In the genomic region with DNA sequence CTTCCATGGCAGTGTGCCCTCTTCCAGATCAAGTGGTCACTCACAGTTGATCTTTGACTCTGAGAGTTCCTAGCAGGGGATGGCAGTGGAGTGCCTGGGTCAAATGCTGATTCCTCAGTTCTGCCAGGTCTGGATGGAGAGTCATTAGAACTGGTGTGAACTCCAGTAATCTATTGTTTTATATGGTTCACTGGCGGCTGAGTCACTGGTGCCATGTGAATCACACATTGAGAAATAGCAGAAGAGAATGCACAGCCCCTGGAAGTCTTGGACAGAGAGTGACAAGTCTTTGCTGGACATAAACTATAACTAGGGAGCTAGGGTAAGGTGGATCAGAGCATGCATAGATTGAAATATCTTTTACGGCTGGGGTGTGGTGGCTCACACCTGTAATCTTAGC, we compare ENCODE assay signal across 2 cellular contexts.
TF ChIP-seq lines count a peak whose summit lies in the region.

No MANE protein-coding gene starts in this region.

TF ChIP-seq in H1, 55 proteins besides CTCF, POLR2A, EP300 and RAD21:
- TF ChIP-seq POLR2AphosphoS5 (IDR thresholded peaks at IDR 0.05; ENCODE audit: low read depth, low read length) (no peak), FOSL1 (IDR thresholded peaks at IDR 0.05; ENCODE audit: insufficient read depth, low read depth, low read length) (no peak), SP1 (IDR thresholded peaks at IDR 0.05; ENCODE audit: low read depth, low read length) (no peak), CTBP2 (IDR thresholded peaks at IDR 0.05; ENCODE audit: borderline replicate concordance, insufficient read depth, insufficient read length, low read length) (no peak), SRF (IDR thresholded peaks at IDR 0.05; ENCODE audit: low read depth, low read length) (no peak), PHF8 (conservative IDR thresholded peaks at IDR 0.05; ENCODE audit: low read depth, low read length) (no peak), RNF2 (IDR thresholded peaks at IDR 0.05; ENCODE audit: borderline replicate concordance, low read depth, low read length, missing control alignments, poor library complexity, severe bottlenecking) (no peak), RXRA (IDR thresholded peaks at IDR 0.05; ENCODE audit: insufficient read depth, low read depth, low read length) (no peak), RFX5 (IDR thresholded peaks at IDR 0.05; ENCODE audit: borderline replicate concordance, low read depth, low read length) (no peak), SIN3A (conservative IDR thresholded peaks at IDR 0.05 in 1 of 2, IDR thresholded peaks at IDR 0.05 in 1 of 2; ENCODE audit: low read depth in 1 of 2, low read length in 2 of 2) (no peak), CEBPB (IDR thresholded peaks at IDR 0.05; ENCODE audit: low read depth, low read length) (no peak), JUN (IDR thresholded peaks at IDR 0.05; ENCODE audit: low read depth, low read length) (no peak), KDM5A (IDR thresholded peaks at IDR 0.05; ENCODE audit: low read length) (no peak), GABPA (IDR thresholded peaks at IDR 0.05; ENCODE audit: borderline replicate concordance, insufficient read depth, low read length) (no peak), CHD1 (IDR thresholded peaks at IDR 0.05; ENCODE audit: low read depth, low read length) (no peak), CHD2 (IDR thresholded peaks at IDR 0.05; ENCODE audit: low read length) (no peak)
- TF ChIP-seq, protein P1, sequence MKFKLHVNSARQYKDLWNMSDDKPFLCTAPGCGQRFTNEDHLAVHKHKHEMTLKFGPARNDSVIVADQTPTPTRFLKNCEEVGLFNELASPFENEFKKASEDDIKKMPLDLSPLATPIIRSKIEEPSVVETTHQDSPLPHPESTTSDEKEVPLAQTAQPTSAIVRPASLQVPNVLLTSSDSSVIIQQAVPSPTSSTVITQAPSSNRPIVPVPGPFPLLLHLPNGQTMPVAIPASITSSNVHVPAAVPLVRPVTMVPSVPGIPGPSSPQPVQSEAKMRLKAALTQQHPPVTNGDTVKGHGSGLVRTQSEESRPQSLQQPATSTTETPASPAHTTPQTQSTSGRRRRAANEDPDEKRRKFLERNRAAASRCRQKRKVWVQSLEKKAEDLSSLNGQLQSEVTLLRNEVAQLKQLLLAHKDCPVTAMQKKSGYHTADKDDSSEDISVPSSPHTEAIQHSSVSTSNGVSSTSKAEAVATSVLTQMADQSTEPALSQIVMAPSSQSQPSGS (IDR thresholded peaks at IDR 0.05; ENCODE audit: low read length): no peak
- TF ChIP-seq, protein P2, sequence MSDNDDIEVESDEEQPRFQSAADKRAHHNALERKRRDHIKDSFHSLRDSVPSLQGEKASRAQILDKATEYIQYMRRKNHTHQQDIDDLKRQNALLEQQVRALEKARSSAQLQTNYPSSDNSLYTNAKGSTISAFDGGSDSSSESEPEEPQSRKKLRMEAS (IDR thresholded peaks at IDR 0.05): no peak
TF ChIP-seq in H1: peak in this region for 0.

TF ChIP-seq in SK-N-SH, 30 proteins besides CTCF, POLR2A, EP300 and RAD21:
- TF ChIP-seq RCOR1 (IDR thresholded peaks at IDR 0.05; ENCODE audit: low read length) (no peak), EZH2phosphoT487 (IDR thresholded peaks at IDR 0.05; ENCODE audit: borderline replicate concordance, low read depth) (no peak), TAF1 (IDR thresholded peaks at IDR 0.05; ENCODE audit: borderline replicate concordance, low read depth, low read length) (no peak), GATA2 (CRISPR knock-in tag; IDR thresholded peaks at IDR 0.05) (no peak), NFIC (IDR thresholded peaks at IDR 0.05; ENCODE audit: borderline replicate concordance) (no peak), RXRA (IDR thresholded peaks at IDR 0.05; ENCODE audit: borderline replicate concordance, low read depth) (no peak), POLR2AphosphoS5 (IDR thresholded peaks at IDR 0.05; ENCODE audit: low read depth, low read length) (no peak)
